Comparison of ENCODE assay signal across 9 cellular contexts in the genomic region with DNA sequence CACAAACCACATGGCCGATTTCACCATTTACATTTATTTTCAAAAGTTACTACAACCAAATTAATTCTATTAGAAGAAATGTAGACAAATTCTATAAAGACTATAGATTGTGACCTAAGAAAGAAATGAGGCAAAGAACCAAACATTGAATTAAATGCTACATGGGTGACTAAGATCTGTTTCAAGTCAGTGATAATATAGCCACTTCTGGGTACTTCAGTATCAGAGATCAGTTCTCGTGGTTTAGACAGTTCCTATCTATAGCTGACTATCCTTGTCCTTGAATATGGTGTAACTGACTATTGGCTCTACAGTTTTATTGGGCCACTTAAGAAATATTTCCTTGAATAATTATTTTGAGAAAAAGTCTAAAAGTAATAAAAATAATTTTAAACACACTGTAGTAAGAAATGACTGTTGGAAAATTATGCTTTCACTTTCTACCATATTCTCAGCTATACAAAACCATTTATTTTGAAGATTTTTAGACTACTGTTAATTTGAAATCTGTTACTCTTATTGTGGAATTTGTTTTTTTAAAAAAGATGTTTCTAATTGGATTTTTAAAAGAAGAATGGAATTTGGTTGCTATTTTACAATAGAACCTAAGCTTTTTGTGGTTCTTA. TPM values are rescaled to one million over a fixed set of nuclear protein-coding genes. Genes with fewer than 3 reads are reported as not detected.
DNase-seq lines count a peak whose midpoint lies in the region; ATAC-seq lines count a peak whose summit lies in the region.
"Had no signal": no experiment of that assay in that cellular context is flagged by ENCODE, and none has a peak within 500 bp of the region (broad histone marks: within the 10 kb centered on the region; RNA-seq: fewer than 3 reads in every experiment).

No MANE protein-coding gene starts in this region.

- H3K4me3 Mint-ChIP-seq in activated CD8-positive, alpha-beta memory T cell treated with anti-CD3 and anti-CD28 coated beads, Interleukin-2, amount 10 ng/mL, durations not matched to agents 7 days and 5 days = no peak overlapping the region
- H3K4me3 Mint-ChIP-seq in stimulated activated effector memory CD8-positive, alpha-beta T cell treated with anti-CD3 and anti-CD28 coated beads, Interleukin-12 subunit alpha, Interleukin-12 subunit beta, amount 100 ng/mL, for 72 hours = no peak overlapping the region

- peaks cover 17% of the 10 kb centered on the region for H3K36me3 Mint-ChIP-seq in activated CD8-positive, alpha-beta memory T cell treated with anti-CD3 and anti-CD28 coated beads, Interleukin-2, amount 10 ng/mL, durations not matched to agents 7 days and 5 days
- peaks cover 42% of the 10 kb centered on the region for H3K36me3 Mint-ChIP-seq in stimulated activated effector memory CD8-positive, alpha-beta T cell treated with anti-CD3 and anti-CD28 coated beads, Interleukin-12 subunit alpha, Interleukin-12 subunit beta, amount 100 ng/mL, for 72 hours

- no peak overlapping the region for H3K27ac Mint-ChIP-seq in activated CD8-positive, alpha-beta memory T cell treated with anti-CD3 and anti-CD28 coated beads, Interleukin-2, amount 10 ng/mL, durations not matched to agents 7 days and 5 days
- no peak overlapping the region for H3K27ac Mint-ChIP-seq in stimulated activated effector memory CD8-positive, alpha-beta T cell treated with anti-CD3 and anti-CD28 coated beads, Interleukin-12 subunit alpha, Interleukin-12 subunit beta, amount 100 ng/mL, for 72 hours

- ATAC-seq in activated CD8-positive, alpha-beta memory T cell treated with anti-CD3 and anti-CD28 coated beads, Interleukin-2, amount 10 ng/mL, durations not matched to agents 7 days and 5 days = peak; percentile 82
- peak; percentile 65 for ATAC-seq in HG02798 (IDR thresholded peaks at IDR 0.05; ENCODE audit: poor library complexity, unreplicated experiment)
- peak; percentile 81 for ATAC-seq in stimulated activated effector memory CD8-positive, alpha-beta T cell treated with anti-CD3 and anti-CD28 coated beads, Interleukin-12 subunit alpha, Interleukin-12 subunit beta, amount 100 ng/mL, for 72 hours

- peak overlapping the region; percentile 28 for H3K27ac ChIP-seq in KOPT-K1 (ENCODE audit: low read depth, low read length, poor library complexity, severe bottlenecking)

- CTCF ChIA-PET in activated CD8-positive, alpha-beta memory T cell treated with anti-CD3 and anti-CD28 coated beads, Interleukin-2, amount 10 ng/mL, durations not matched to agents 7 days and 5 days (lab: Charles Lee) = no interaction called here

- intact Hi-C loops in cardiac septum (cut with DNase I) = no loop called here

- H3K4me1 Mint-ChIP-seq in activated CD8-positive, alpha-beta memory T cell treated with anti-CD3 and anti-CD28 coated beads, Interleukin-2, amount 10 ng/mL, durations not matched to agents 7 days and 5 days = peaks cover 5% of the 10 kb centered on the region
- H3K4me1 Mint-ChIP-seq in stimulated activated effector memory CD8-positive, alpha-beta T cell treated with anti-CD3 and anti-CD28 coated beads, Interleukin-12 subunit alpha, Interleukin-12 subunit beta, amount 100 ng/mL, for 72 hours = no peaks in the 10 kb centered on the region

- peaks cover 4% of the 10 kb centered on the region for H3K36me3 ChIP-seq in KOPT-K1 (ENCODE audit: insufficient read depth, low read length)

- DNase-seq in activated CD8-positive, alpha-beta memory T cell treated with anti-CD3 and anti-CD28 coated beads, Interleukin-2, amount 10 ng/mL, durations not matched to agents 7 days and 5 days = no peak
- DNase-seq in activated CD8-positive, alpha-beta memory T cell treated with anti-CD3 and anti-CD28 coated beads for 24 hours = no peak
- no peak for DNase-seq in stimulated activated effector memory CD8-positive, alpha-beta T cell treated with anti-CD3 and anti-CD28 coated beads, Interleukin-12 subunit alpha, Interleukin-12 subunit beta, amount 100 ng/mL, for 72 hours (ENCODE audit: low spot score in 2 of 2)
- DNase-seq in cardiac septum (ENCODE audit: low spot score) = no peak
- DNase-seq in NCI-H187 treated with DMSO at 0.1 percent for 48 hours (lab: John Stamatoyannopoulos, UW) = no peak
- DNase-seq in kidney glomerular epithelial cell (lab: John Stamatoyannopoulos, UW) = no peak
- DNase-seq: RPMI8226 had no signal

- no peaks in the 10 kb centered on the region for H3K9me3 Mint-ChIP-seq in activated CD8-positive, alpha-beta memory T cell treated with anti-CD3 and anti-CD28 coated beads, Interleukin-2, amount 10 ng/mL, durations not matched to agents 7 days and 5 days (ENCODE audit: low read depth)
- no peaks in the 10 kb centered on the region for H3K9me3 Mint-ChIP-seq in stimulated activated effector memory CD8-positive, alpha-beta T cell treated with anti-CD3 and anti-CD28 coated beads, Interleukin-12 subunit alpha, Interleukin-12 subunit beta, amount 100 ng/mL, for 72 hours

- no peaks in the 10 kb centered on the region for H3K27me3 Mint-ChIP-seq in activated CD8-positive, alpha-beta memory T cell treated with anti-CD3 and anti-CD28 coated beads, Interleukin-2, amount 10 ng/mL, durations not matched to agents 7 days and 5 days

- H3K9me3 ChIP-seq in KOPT-K1 (ENCODE audit: insufficient read depth, low read length, poor library complexity, severe bottlenecking) = no peaks in the 10 kb centered on the region

RNA-seq across cellular contexts. Expression of a gene that starts 14.1 kb away (rescaled TPM):
- total RNA-seq in activated CD8-positive, alpha-beta memory T cell treated with anti-CD3 and anti-CD28 coated beads, Interleukin-2, amount 10 ng/mL, durations not matched to agents 7 days and 5 days = 1 to 10 TPM; 1.4 TPM
- total RNA-seq in cardiac septum = 1.9 TPM
